28 cellular contexts compared by ENCODE assay signal in genomic region chr2:71208756-71209155, GRCh38.
"Had no signal": no experiment of that assay in that cellular context is flagged by ENCODE, and none has a peak within 500 bp of the region (broad histone marks: within the 10 kb centered on the region; RNA-seq: fewer than 3 reads in every experiment).

No MANE protein-coding gene starts in this region.

- H3K27ac Mint-ChIP-seq: naive thymus-derived CD4-positive, alpha-beta T cell; natural killer cell; nephron; neural progenitor cell; stimulated activated memory B cell treated with anti-CD40 and anti-IgM and Interleukin-4, amounts not matched to agents 10 μg/mL and 1 μg/mL and 100 μg/mL, for 72 hours; type B pancreatic cell had no signal

- H3K4me3 Mint-ChIP-seq: naive thymus-derived CD4-positive, alpha-beta T cell; natural killer cell; nephron; neural progenitor cell; stimulated activated memory B cell treated with anti-CD40 and anti-IgM and Interleukin-4, amounts not matched to agents 10 μg/mL and 1 μg/mL and 100 μg/mL, for 72 hours; stimulated activated naive CD8-positive, alpha-beta T cell treated with anti-CD3 and anti-CD28 coated beads, Interleukin-15, amount 100 ng/mL, for 72 hours; type B pancreatic cell had no signal

- H3K9me3 Mint-ChIP-seq: natural killer cell; nephron; neural progenitor cell; stimulated activated naive CD8-positive, alpha-beta T cell treated with anti-CD3 and anti-CD28 coated beads, Interleukin-15, amount 100 ng/mL, for 72 hours; type B pancreatic cell had no signal

- H3K4me3 ChIP-seq: neural progenitor cell, ovary, prostate gland, skin epidermis, smooth muscle cell, spleen, suprapubic skin, testis, tibial artery, transverse colon, upper lobe of right lung, uterus had no signal

- H3K9ac ChIP-seq: neural progenitor cell had no signal

- H3K4me1 ChIP-seq: neural progenitor cell, spleen, suprapubic skin, testis, tibial artery, transverse colon, upper lobe of right lung, uterus had no signal

- H3K36me3 Mint-ChIP-seq: natural killer cell, neural progenitor cell had no signal

- H2AFZ ChIP-seq: neural progenitor cell had no signal

- ATAC-seq: naive thymus-derived CD4-positive, alpha-beta T cell; natural killer cell; right cardiac atrium; sciatic nerve; stimulated activated memory B cell treated with anti-CD40 and anti-IgM and Interleukin-4, amounts not matched to agents 10 μg/mL and 1 μg/mL and 100 μg/mL, for 72 hours; stimulated activated naive CD8-positive, alpha-beta T cell treated with anti-CD3 and anti-CD28 coated beads, Interleukin-15, amount 100 ng/mL, for 72 hours; stimulated activated naive CD8-positive, alpha-beta T cell treated with anti-CD3 and anti-CD28 coated beads, Interleukin-15, Interleukin-2, amounts not matched to agents 100 U/mL and 50 U/mL, for 24 hours; upper lobe of right lung had no signal

- H3K27me3 ChIP-seq: neural progenitor cell, ovary, spleen, suprapubic skin, testis, tibial artery, transverse colon, upper lobe of right lung, uterus had no signal

- H3K9me3 ChIP-seq: ovary, prostate gland, suprapubic skin, testis, tibial artery, transverse colon, upper lobe of right lung, uterus had no signal

- H3K36me3 ChIP-seq: neural progenitor cell, ovary, prostate gland, spleen, suprapubic skin, tibial artery, transverse colon, upper lobe of right lung, uterus had no signal

- H3K27ac ChIP-seq: neural progenitor cell, ovary, prostate gland, skin epidermis, spleen, suprapubic skin, testis, tibial artery, transverse colon, upper lobe of right lung, uterus had no signal

- H3K4me2 ChIP-seq: neural progenitor cell, smooth muscle cell had no signal

- DNase-seq: naive thymus-derived CD4-positive, alpha-beta T cell; natural killer cell; occipital lobe; ovary; retina; right cardiac atrium; spleen; stimulated activated CD4-positive, alpha-beta T cell treated with anti-CD3 and anti-CD28 coated beads, Interleukin-12 subunit alpha, Interleukin-12 subunit beta, amount 100 ng/mL, for 4 hours; stimulated activated CD4-positive, alpha-beta T cell treated with anti-CD3 and anti-CD28 coated beads, Interleukin-1b, Interleukin-23, amount 100 ng/mL, for 48 hours; stimulated activated CD4-positive, alpha-beta T cell treated with anti-CD3 and anti-CD28 coated beads, Interleukin-4, amount 100 ng/mL, for 1 hour; stimulated activated naive CD4-positive, alpha-beta T cell; stimulated activated naive CD8-positive, alpha-beta T cell treated with anti-CD3 and anti-CD28 coated beads, Interleukin-15, amount 100 ng/mL, for 72 hours; stimulated activated naive CD8-positive, alpha-beta T cell treated with anti-CD3 and anti-CD28 coated beads, Interleukin-15, Interleukin-2, amounts not matched to agents 100 U/mL and 50 U/mL, for 24 hours; substantia nigra; testis; tibial artery; transverse colon; upper lobe of right lung; uterus had no signal

- H3K4me1 Mint-ChIP-seq: natural killer cell; nephron; neural progenitor cell; stimulated activated memory B cell treated with anti-CD40 and anti-IgM and Interleukin-4, amounts not matched to agents 10 μg/mL and 1 μg/mL and 100 μg/mL, for 72 hours; stimulated activated naive CD8-positive, alpha-beta T cell treated with anti-CD3 and anti-CD28 coated beads, Interleukin-15, amount 100 ng/mL, for 72 hours had no signal

- H3K27me3 Mint-ChIP-seq: stimulated activated memory B cell treated with anti-CD40 and anti-IgM and Interleukin-4, amounts not matched to agents 10 μg/mL and 1 μg/mL and 100 μg/mL, for 72 hours; stimulated activated naive CD8-positive, alpha-beta T cell treated with anti-CD3 and anti-CD28 coated beads, Interleukin-15, amount 100 ng/mL, for 72 hours; type B pancreatic cell had no signal
